8 cellular contexts compared by ENCODE assay signal in the genomic region with DNA sequence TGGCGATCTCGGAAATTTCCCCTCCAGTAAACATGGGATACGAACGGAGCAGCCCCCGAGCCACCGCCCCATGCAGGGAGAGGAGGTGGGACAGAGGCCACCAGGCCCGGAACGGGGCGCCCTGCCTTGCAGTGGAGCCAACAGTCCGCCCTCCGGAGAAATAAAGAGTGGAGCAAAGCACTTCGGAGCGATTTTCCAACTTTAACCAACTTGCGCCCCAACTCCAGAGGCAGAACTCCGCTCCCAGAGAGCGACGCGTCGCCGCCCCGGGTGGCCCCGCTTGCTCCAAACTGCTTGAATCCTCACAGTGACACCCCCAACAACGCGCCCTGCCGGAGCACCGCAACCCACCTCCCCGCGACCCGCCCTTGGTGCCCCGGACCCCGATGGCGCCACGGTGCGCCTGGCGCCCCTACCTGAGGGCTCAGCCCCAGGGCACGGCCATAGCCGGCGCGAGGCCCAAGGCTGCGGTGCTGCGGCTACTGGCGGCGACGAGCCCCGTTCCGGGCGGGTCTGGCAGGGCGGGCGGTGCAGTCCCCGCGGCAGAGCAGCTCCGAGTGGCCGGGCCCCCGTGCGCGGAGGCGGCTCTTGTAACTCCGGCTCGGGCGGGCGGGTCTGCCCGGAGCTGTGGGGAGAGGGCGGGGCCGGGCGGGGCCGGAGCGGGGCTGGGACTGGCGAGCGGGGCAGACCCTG. TPM values are rescaled to one million over a fixed set of nuclear protein-coding genes. Genes with fewer than 3 reads are reported as not detected.
DNase-seq lines count a peak whose midpoint lies in the region; ATAC-seq and TF ChIP-seq lines count a peak whose summit lies in the region.

A gene with protein sequence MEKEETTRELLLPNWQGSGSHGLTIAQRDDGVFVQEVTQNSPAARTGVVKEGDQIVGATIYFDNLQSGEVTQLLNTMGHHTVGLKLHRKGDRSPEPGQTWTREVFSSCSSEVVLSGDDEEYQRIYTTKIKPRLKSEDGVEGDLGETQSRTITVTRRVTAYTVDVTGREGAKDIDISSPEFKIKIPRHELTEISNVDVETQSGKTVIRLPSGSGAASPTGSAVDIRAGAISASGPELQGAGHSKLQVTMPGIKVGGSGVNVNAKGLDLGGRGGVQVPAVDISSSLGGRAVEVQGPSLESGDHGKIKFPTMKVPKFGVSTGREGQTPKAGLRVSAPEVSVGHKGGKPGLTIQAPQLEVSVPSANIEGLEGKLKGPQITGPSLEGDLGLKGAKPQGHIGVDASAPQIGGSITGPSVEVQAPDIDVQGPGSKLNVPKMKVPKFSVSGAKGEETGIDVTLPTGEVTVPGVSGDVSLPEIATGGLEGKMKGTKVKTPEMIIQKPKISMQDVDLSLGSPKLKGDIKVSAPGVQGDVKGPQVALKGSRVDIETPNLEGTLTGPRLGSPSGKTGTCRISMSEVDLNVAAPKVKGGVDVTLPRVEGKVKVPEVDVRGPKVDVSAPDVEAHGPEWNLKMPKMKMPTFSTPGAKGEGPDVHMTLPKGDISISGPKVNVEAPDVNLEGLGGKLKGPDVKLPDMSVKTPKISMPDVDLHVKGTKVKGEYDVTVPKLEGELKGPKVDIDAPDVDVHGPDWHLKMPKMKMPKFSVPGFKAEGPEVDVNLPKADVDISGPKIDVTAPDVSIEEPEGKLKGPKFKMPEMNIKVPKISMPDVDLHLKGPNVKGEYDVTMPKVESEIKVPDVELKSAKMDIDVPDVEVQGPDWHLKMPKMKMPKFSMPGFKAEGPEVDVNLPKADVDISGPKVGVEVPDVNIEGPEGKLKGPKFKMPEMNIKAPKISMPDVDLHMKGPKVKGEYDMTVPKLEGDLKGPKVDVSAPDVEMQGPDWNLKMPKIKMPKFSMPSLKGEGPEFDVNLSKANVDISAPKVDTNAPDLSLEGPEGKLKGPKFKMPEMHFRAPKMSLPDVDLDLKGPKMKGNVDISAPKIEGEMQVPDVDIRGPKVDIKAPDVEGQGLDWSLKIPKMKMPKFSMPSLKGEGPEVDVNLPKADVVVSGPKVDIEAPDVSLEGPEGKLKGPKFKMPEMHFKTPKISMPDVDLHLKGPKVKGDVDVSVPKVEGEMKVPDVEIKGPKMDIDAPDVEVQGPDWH (N-terminal part only) (minus strand): TSS at position 563 of the 693 bp plus-strand sequence. CDS start 10,708 bp downstream, outside the sequence.

- H3K9me3 ChIP-seq in MG63, result no peaks in the 10 kb centered on the region
- H3K9me3 ChIP-seq in ectodermal cell (ENCODE audit: control insufficient read depth, low read length), result no peaks in the 10 kb centered on the region

- peak in 1 of 2 donors; percentile 54 for TF ChIP-seq POLR2A in lower leg skin (IDR thresholded peaks at IDR 0.05)

- H3K36me3 ChIP-seq in MG63 (peaks cover 28% of the 10 kb centered on the region), ectodermal cell (ENCODE audit: control insufficient read depth, insufficient read depth, low read length) (no peaks in the 10 kb centered on the region)

- peak within 1 kb of the TSS; percentile 26 for H3K27ac ChIP-seq in ectodermal cell (ENCODE audit: insufficient read depth, low read depth, low read length, poor library complexity, severe bottlenecking)

- intact Hi-C loops in lower leg skin (cut with DNase I; ENCODE audit: low total_unique reads), result no loop called here

- 0% methylated on average over 69 of the region's 69 CpGs for WGBS in ectodermal cell, 2 experiments
- 1% methylated on average over 28 to 61 of the region's 69 CpGs for WGBS in lower leg skin, 2 donors

- peak within 1 kb of the TSS; percentile 45 for H3K4me3 ChIP-seq in GM12875 (ENCODE audit: low read depth, low read length)
- peak within 1 kb of the TSS; percentile 97 for H3K4me3 ChIP-seq in MG63
- H3K4me3 ChIP-seq in ectodermal cell (ENCODE audit: insufficient read depth, low read depth, low read length), result peak within 1 kb of the TSS; percentile 83
- H3K4me3 ChIP-seq in lower leg skin (ENCODE audit: low read depth, poor library complexity, severe bottlenecking), result peak within 1 kb of the TSS; percentile 99

- TF ChIP-seq CTCF in GM12875 (IDR thresholded peaks at IDR 0.05; ENCODE audit: borderline replicate concordance, insufficient read depth, low read depth, low read length), result no peak
- no peak for TF ChIP-seq CTCF in lower leg skin (IDR thresholded peaks at IDR 0.05)

- no peaks in the 10 kb centered on the region for H3K27me3 ChIP-seq in MG63
- H3K27me3 ChIP-seq in ectodermal cell (ENCODE audit: control insufficient read depth, insufficient read depth, low read length, poor library complexity, severe bottlenecking), result peaks cover 59% of the 10 kb centered on the region

- peaks cover 44% of the 10 kb centered on the region for H3K4me1 ChIP-seq in ectodermal cell (ENCODE audit: control insufficient read depth, insufficient read depth, low read length)

- DNase-seq in MG63 (peak; percentile 83), lower leg skin (ENCODE audit: low spot score in 2 of 2) (peak; percentile 83 to 97)
- peak; percentile 76 for DNase-seq in activated CD4-positive, alpha-beta T cell treated with anti-CD3 and anti-CD28 coated beads for 48 hours
- peak; percentile 74 for DNase-seq in stimulated activated naive CD4-positive, alpha-beta T cell treated with Interleukin-2 at 50 U/mL for 16 hours (lab: John Stamatoyannopoulos, UW)

- no peak for ATAC-seq in HG02884 (IDR thresholded peaks at IDR 0.05; ENCODE audit: unreplicated experiment)
- ATAC-seq in GM21825 (IDR thresholded peaks at IDR 0.05; ENCODE audit: unreplicated experiment), result no peak

RNA-seq across cellular contexts. Expression of the gene that starts here (rescaled TPM):
- 110 and 122 TPM in 2 replicates for total RNA-seq in MG63 (2014; rRNA removed; shearing (Covaris generic); ENCODE audit: low replicate concordance)
- 20.5 TPM for polyA plus RNA-seq in ectodermal cell (2013, experiment 1 of 4)
- 27.0 TPM for polyA plus RNA-seq in ectodermal cell (2013, experiment 2 of 4)
- polyA plus RNA-seq in ectodermal cell (2013, experiment 3 of 4), result 21.6 TPM
- polyA plus RNA-seq in ectodermal cell (2013, experiment 4 of 4), result 29.8 TPM
- 1,000 to 10,000 TPM; 1,345 to 1,611 (median 1,532) TPM for total RNA-seq in lower leg skin

Comparison
In these comparisons a context has a peak if more than half of its experiments do, and no peak if none do; other contexts are left out.
1. RNA of the gene that starts here (total RNA-seq): 1,345 to 1,611 TPM in lower leg skin; 110 to 122 TPM in MG63; every median in the first group is over 10 times any median in the second.
2. H3K4me3 ChIP-seq: peak in every context shown above with its lines; median percentile 99 in lower leg skin; 97 in MG63; 83 in ectodermal cell; 45 in GM12875.
3. Peak in every context shown above with its lines, with median percentiles within 50 percentile points of each other: DNase-seq.